17 cellular contexts compared by ENCODE assay signal in the genomic region with DNA sequence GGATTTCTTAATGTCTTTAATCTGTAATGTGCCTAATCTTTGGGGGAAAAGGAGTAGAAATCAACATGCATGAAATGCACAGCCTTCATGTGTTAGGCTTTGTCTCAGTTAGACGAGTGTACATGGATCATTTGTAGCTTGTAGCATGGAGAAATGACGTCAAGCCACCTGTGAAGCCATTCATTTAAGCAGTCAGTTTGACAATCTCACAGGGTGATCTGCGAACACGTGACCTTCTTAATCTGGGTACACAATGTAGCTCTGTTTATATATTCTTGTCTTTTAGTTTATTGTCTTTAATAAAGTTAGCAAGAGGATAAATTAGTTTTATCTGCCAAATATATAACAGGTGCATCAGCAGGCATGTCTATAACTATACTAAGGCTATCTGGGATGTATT.
"Had no signal": no experiment of that assay in that cellular context is flagged by ENCODE, and none has a peak within 500 bp of the region (broad histone marks: within the 10 kb centered on the region; RNA-seq: fewer than 3 reads in every experiment).

No MANE protein-coding gene starts in this region.

- H3K9me3 ChIP-seq: colonic mucosa, esophagus squamous epithelium, stomach, thoracic aorta, transverse colon had no signal

- H3K27ac Mint-ChIP-seq: naive thymus-derived CD8-positive, alpha-beta T cell had no signal

- H3K36me3 ChIP-seq: colonic mucosa, esophagus squamous epithelium, stomach, thoracic aorta, transverse colon had no signal

- H3K4me3 ChIP-seq: colonic mucosa, esophagus squamous epithelium, hepatocyte, skin epidermis, stomach, thoracic aorta, transverse colon had no signal

- H3K27ac ChIP-seq: colonic mucosa, esophagus squamous epithelium, foreskin keratinocyte, hepatocyte, skin epidermis, stomach, thoracic aorta, transverse colon had no signal

- H3K27me3 Mint-ChIP-seq: naive thymus-derived CD8-positive, alpha-beta T cell had no signal

- H3K4me1 ChIP-seq: colonic mucosa, stomach, transverse colon had no signal

- DNase-seq: colonic mucosa; dermis blood vessel endothelial cell; esophagus squamous epithelium; foreskin keratinocyte; left colon; left ventricle myocardium superior; naive thymus-derived CD8-positive, alpha-beta T cell; posterior cingulate gyrus; stimulated activated CD4-positive, alpha-beta T cell treated with anti-CD3 and anti-CD28 coated beads, Interleukin-2, amount 100 ng/mL, for 24 hours; stimulated activated naive CD4-positive, alpha-beta T cell; stomach; substantia nigra; transverse colon had no signal

- H3K4me3 Mint-ChIP-seq: naive thymus-derived CD8-positive, alpha-beta T cell; neural crest cell had no signal
